In genomic region chr2:25954199-25954752, GRCh38 we compare ENCODE assay signal across 1 cellular context.
TF ChIP-seq lines count a peak whose summit lies in the region.

No MANE protein-coding gene starts in this region.

TF ChIP-seq in K562, 482 proteins besides CTCF, POLR2A, EP300 and RAD21:
- no peak for TF ChIP-seq TCF7 (IDR thresholded peaks at IDR 0.05; ENCODE audit: borderline replicate concordance)
- TF ChIP-seq FOS (IDR thresholded peaks at IDR 0.05; ENCODE audit: extremely low read depth, insufficient read length): no peak
- TF ChIP-seq, protein P1, sequence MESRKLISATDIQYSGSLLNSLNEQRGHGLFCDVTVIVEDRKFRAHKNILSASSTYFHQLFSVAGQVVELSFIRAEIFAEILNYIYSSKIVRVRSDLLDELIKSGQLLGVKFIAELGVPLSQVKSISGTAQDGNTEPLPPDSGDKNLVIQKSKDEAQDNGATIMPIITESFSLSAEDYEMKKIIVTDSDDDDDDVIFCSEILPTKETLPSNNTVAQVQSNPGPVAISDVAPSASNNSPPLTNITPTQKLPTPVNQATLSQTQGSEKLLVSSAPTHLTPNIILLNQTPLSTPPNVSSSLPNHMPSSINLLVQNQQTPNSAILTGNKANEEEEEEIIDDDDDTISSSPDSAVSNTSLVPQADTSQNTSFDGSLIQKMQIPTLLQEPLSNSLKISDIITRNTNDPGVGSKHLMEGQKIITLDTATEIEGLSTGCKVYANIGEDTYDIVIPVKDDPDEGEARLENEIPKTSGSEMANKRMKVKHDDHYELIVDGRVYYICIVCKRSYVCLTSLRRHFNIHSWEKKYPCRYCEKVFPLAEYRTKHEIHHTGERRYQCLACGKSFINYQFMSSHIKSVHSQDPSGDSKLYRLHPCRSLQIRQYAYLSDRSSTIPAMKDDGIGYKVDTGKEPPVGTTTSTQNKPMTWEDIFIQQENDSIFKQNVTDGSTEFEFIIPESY (CRISPR knock-in tag; IDR thresholded peaks at IDR 0.05): peak; percentile 84
- TF ChIP-seq SP1 (CRISPR knock-in tag; IDR thresholded peaks at IDR 0.05): no peak
- no peak for TF ChIP-seq NEUROD1 (IDR thresholded peaks at IDR 0.05; ENCODE audit: borderline replicate concordance, low read depth, low read length, partially characterized antibody)
- no peak for TF ChIP-seq SMARCA4 (IDR thresholded peaks at IDR 0.05)
- no peak for TF ChIP-seq RBM14 (IDR thresholded peaks at IDR 0.05; ENCODE audit: borderline replicate concordance, insufficient read depth, low read depth, low read length)
- TF ChIP-seq ZFP30 (CRISPR knock-in tag; IDR thresholded peaks at IDR 0.05; ENCODE audit: borderline replicate concordance): no peak
